In genomic region chr4:23945521-23946017, GRCh38 we compare ENCODE assay signal across 9 cellular contexts. TPM values are rescaled to one million over a fixed set of nuclear protein-coding genes. Genes with fewer than 3 reads are reported as not detected.
DNase-seq lines count a peak whose midpoint lies in the region; ATAC-seq and TF ChIP-seq lines count a peak whose summit lies in the region.
"Had no signal": no experiment of that assay in that cellular context is flagged by ENCODE, and none has a peak within 500 bp of the region (broad histone marks: within the 10 kb centered on the region; RNA-seq: fewer than 3 reads in every experiment).

No MANE protein-coding gene starts in this region.

- DNase-seq in AG20443 (ENCODE audit: low spot score) (peak; percentile 79), KBM-7 (peak; percentile 68), brain microvascular endothelial cell (peak; percentile 84), lung microvascular endothelial cell (ENCODE audit: low read depth in 2 of 2) (peak; percentile 7 to 47), T-helper 2 cell (no peak)
- DNase-seq in activated CD8-positive, alpha-beta memory T cell treated with anti-CD3 and anti-CD28 coated beads, Interleukin-2, amount 50 U/mL, for 48 hours, result no peak
- no peak for DNase-seq in activated CD4-positive, alpha-beta T cell treated with anti-CD3 and anti-CD28 coated beads, Interleukin-2, amount 50 U/mL, for 48 hours
- DNase-seq: CD8-positive, alpha-beta memory T cell had no signal

- H3K36me3 ChIP-seq in brain microvascular endothelial cell (replicated peaks), result no peaks in the 10 kb centered on the region

- in situ Hi-C loops in KBM-7 (cut with MboI; ENCODE audit: low pct_unique_long_range_greater_than_20kb, low sequenced_read_pairs) (no loop called here), brain microvascular endothelial cell (cut with HindIII; ENCODE audit: low pct_ligation_motif_present, low sequenced_read_pairs) (no loop called here)

- no peaks in the 10 kb centered on the region for H3K27me3 ChIP-seq in brain microvascular endothelial cell (replicated peaks)

- peak overlapping the region; percentile 73 for H3K27ac ChIP-seq in brain microvascular endothelial cell

- ATAC-seq in GM21526 (IDR thresholded peaks at IDR 0.05; ENCODE audit: low FRiP score, unreplicated experiment), result no peak

- no peak for TF ChIP-seq CTCF in brain microvascular endothelial cell (IDR thresholded peaks at IDR 0.05; ENCODE audit: low read depth, low read length, missing control alignments)

- H3K4me3 ChIP-seq in brain microvascular endothelial cell (ENCODE audit: low read depth, low read length), result no peak overlapping the region

RNA-seq across cellular contexts. Expression of gene PPARGC1A, which starts 55.7 kb away (rescaled TPM):
- 0.22 and 9.5 TPM in 2 replicates for total RNA-seq in lung microvascular endothelial cell
- total RNA-seq: CD8-positive, alpha-beta memory T cell had no signal

Comparison
In these comparisons a context has a peak if more than half of its experiments do, and no peak if none do; other contexts are left out.
1. DNase-seq: peak in AG20443 (single experiment), KBM-7 (single experiment), brain microvascular endothelial cell (single experiment) and lung microvascular endothelial cell (2 of 2); none in activated CD8-positive, alpha-beta memory T cell treated with anti-CD3 and anti-CD28 coated beads, Interleukin-2, amount 50 U/mL, for 48 hours (single experiment), activated CD4-positive, alpha-beta T cell treated with anti-CD3 and anti-CD28 coated beads, Interleukin-2, amount 50 U/mL, for 48 hours (0 of 2) and T-helper 2 cell (0 of 5).